16 cellular contexts compared by ENCODE assay signal in genomic region chr16:75272097-75272548, GRCh38. TPM values are rescaled to one million over a fixed set of nuclear protein-coding genes. Genes with fewer than 3 reads are reported as not detected.
DNase-seq lines count a peak whose midpoint lies in the region; ATAC-seq and TF ChIP-seq lines count a peak whose summit lies in the region.
"Had no signal": no experiment of that assay in that cellular context is flagged by ENCODE, and none has a peak within 500 bp of the region (broad histone marks: within the 10 kb centered on the region; RNA-seq: fewer than 3 reads in every experiment).

No MANE protein-coding gene starts in this region.

- TF ChIP-seq CTCF in fibroblast of lung (conservative IDR thresholded peaks at IDR 0.05 in 1 of 2, IDR thresholded peaks at IDR 0.05 in 1 of 2; ENCODE audit: low read depth in 1 of 2, low read length in 2 of 2), result no peak
- TF ChIP-seq CTCF in transverse colon (IDR thresholded peaks at IDR 0.05), result no peak
- no peak for TF ChIP-seq CTCF in MM.1S (IDR thresholded peaks at IDR 0.05; ENCODE audit: low read length)

- no peak for TF ChIP-seq POLR2A in transverse colon (IDR thresholded peaks at IDR 0.05)

- H2AFZ ChIP-seq in fibroblast of lung (ENCODE audit: low read length), result no peak overlapping the region
- no peak overlapping the region for H2AFZ ChIP-seq in MM.1S (ENCODE audit: low read length)

- H3K79me2 ChIP-seq in fibroblast of lung (ENCODE audit: control insufficient read depth, insufficient read depth, low read length) (no peaks in the 10 kb centered on the region), MM.1S (ENCODE audit: low read length) (no peaks in the 10 kb centered on the region)

- TF ChIP-seq EP300 in transverse colon (IDR thresholded peaks at IDR 0.05; ENCODE audit: low read depth), result no peak

- no peaks in the 10 kb centered on the region for H3F3A ChIP-seq in MM.1S (ENCODE audit: insufficient read depth, low read length)

- no peaks in the 10 kb centered on the region for H3K9me2 ChIP-seq in MM.1S (replicated peaks; ENCODE audit: insufficient read depth, low read length)

- H3K4me3 ChIP-seq in fibroblast of lung (replicated peaks in 1 of 4; ENCODE audit: control extremely low read depth in 1 of 4, insufficient read depth in 1 of 4, low read depth in 3 of 4, low read length in 4 of 4), result no peak overlapping the region
- no peak overlapping the region for H3K4me3 ChIP-seq in transverse colon
- no peak overlapping the region for H3K4me3 ChIP-seq in MM.1S (ENCODE audit: low read length)
- H3K4me3 ChIP-seq: A549, coronary artery, thyroid gland had no signal

- H3K9ac ChIP-seq in fibroblast of lung (ENCODE audit: insufficient read depth, low read length) (peak overlapping the region; percentile 41), MM.1S (ENCODE audit: low read length) (no peak overlapping the region)

- peak overlapping the region; percentile 35 for H3K27ac ChIP-seq in fibroblast of lung (ENCODE audit: insufficient read depth, low read length)
- no peak overlapping the region for H3K27ac ChIP-seq in transverse colon
- no peak overlapping the region for H3K27ac ChIP-seq in MM.1S (ENCODE audit: low read length)
- H3K27ac ChIP-seq: coronary artery, thyroid gland had no signal

- H4K20me1 ChIP-seq in fibroblast of lung (ENCODE audit: control insufficient read depth, extremely low read depth, insufficient read depth, low read length) (no peaks in the 10 kb centered on the region), MM.1S (ENCODE audit: insufficient read depth, low read length) (no peaks in the 10 kb centered on the region)

- H3K4me1 ChIP-seq in fibroblast of lung (ENCODE audit: control insufficient read depth, extremely low read depth, insufficient read depth, low read length), result peaks cover 17% of the 10 kb centered on the region
- peaks cover 4 to 12% (median 9%) of the 10 kb centered on the region in 4 donors for H3K4me1 ChIP-seq in transverse colon
- no peaks in the 10 kb centered on the region for H3K4me1 ChIP-seq in MM.1S (ENCODE audit: low read length)

- no peaks in the 10 kb centered on the region for H3K9me3 ChIP-seq in fibroblast of lung (ENCODE audit: control insufficient read depth, insufficient read depth, low read depth, low read length)
- no peaks in the 10 kb centered on the region for H3K9me3 ChIP-seq in transverse colon
- no peaks in the 10 kb centered on the region for H3K9me3 ChIP-seq in MM.1S (replicated peaks; ENCODE audit: insufficient read depth, low read length)
- H3K9me3 ChIP-seq: A549, Caco-2, thyroid gland had no signal

- peak overlapping the region; percentile 16 for H3K4me2 ChIP-seq in fibroblast of lung (ENCODE audit: extremely low read depth, insufficient read depth, low read length)
- H3K4me2 ChIP-seq in MM.1S (ENCODE audit: low read depth, low read length), result no peak overlapping the region
- H3K4me2 ChIP-seq: A549 had no signal

- DNase-seq in 8988T (peak; percentile 45), NOMO-1 treated with dmso at 0.1 percent for 144 hours (lab: John Stamatoyannopoulos, UW; ENCODE audit: unreplicated experiment) (peak; percentile 29), fibroblast of lung (ENCODE audit: low read depth in 2 of 2) (no peak), transverse colon (no peak), DMS53 treated with DMSO at 0.1 percent for 48 hours (lab: John Stamatoyannopoulos, UW; ENCODE audit: unreplicated experiment) (no peak), ACHN (no peak), MM.1S (no peak)
- DNase-seq: thyroid gland had no signal

- in situ Hi-C loops in transverse colon (cut with MboI; ENCODE audit: low pct_ligation_motif_present in 1 of 4, low pct_unique_long_range_greater_than_20kb in 1 of 4, low sequenced_read_pairs in 3 of 4), result no loop called here
- in situ Hi-C loops in ACHN (cut with HindIII; ENCODE audit: low pct_ligation_motif_present, low pct_unique_long_range_greater_than_20kb, low sequenced_read_pairs), result no loop called here

- H3K27me3 ChIP-seq in fibroblast of lung (ENCODE audit: control insufficient read depth, insufficient read depth, low read length) (no peaks in the 10 kb centered on the region), transverse colon (peaks cover 6% of the 10 kb centered on the region), MM.1S (replicated peaks; ENCODE audit: insufficient read depth, low read length) (no peaks in the 10 kb centered on the region)
- H3K27me3 ChIP-seq: thyroid gland had no signal

- peak; percentile 64 for ATAC-seq in GM21447 (IDR thresholded peaks at IDR 0.05; ENCODE audit: unreplicated experiment)
- ATAC-seq: A549; natural killer cell treated with Interleukin-12 subunit alpha and Interleukin-12 subunit beta and Interleukin-15 and Interleukin-18, amount 100 ng/mL, for 72 hours; Panc1 had no signal

- H3K36me3 ChIP-seq in fibroblast of lung (ENCODE audit: control insufficient read depth, insufficient read depth, low read length) (no peaks in the 10 kb centered on the region), transverse colon (no peaks in the 10 kb centered on the region), MM.1S (replicated peaks; ENCODE audit: insufficient read depth, low read length) (no peaks in the 10 kb centered on the region)
- H3K36me3 ChIP-seq: thyroid gland had no signal

- intact Hi-C loops in transverse colon (cut with DNase I; ENCODE audit: low total_unique reads), result no loop called here

- 75% methylated on average over 12 of the region's 12 CpGs; no CpG with 5 or more reads in 1 of the 2 donors for WGBS in transverse colon (ENCODE audit: low coverage in 1 of 2), 2 donors

RNA-seq across cellular contexts. Expression of gene BCAR1, which starts 20.7 kb away (rescaled TPM):
- 26.5 and 36.8 TPM in 2 replicates for total RNA-seq in fibroblast of lung
- polyA plus RNA-seq in fibroblast of lung, result 32.8 and 66.5 TPM in 2 replicates
- polyA plus RNA-seq in fibroblast of lung (2012), result 68.9 and 146 TPM in 2 replicates
- 37.6 and 115 TPM in 2 replicates for polyA minus RNA-seq in fibroblast of lung (ENCODE audit: low replicate concordance)
- total RNA-seq in transverse colon, result 100 to 1,000 TPM; 125 to 201 (median 154) TPM
- total RNA-seq: natural killer cell treated with Interleukin-12 subunit alpha and Interleukin-12 subunit beta and Interleukin-15 and Interleukin-18, amount 100 ng/mL, for 72 hours had no signal

RNA-seq across cellular contexts. Expression of gene CTRB1, which starts 53.3 kb away (rescaled TPM):
- total RNA-seq in fibroblast of lung (not detected in 2 replicates), transverse colon (not detected)
- polyA plus RNA-seq in fibroblast of lung, result not detected in 2 replicates
- 0.40 TPM in 1 of 2 replicates, not detected in the other for polyA plus RNA-seq in fibroblast of lung (2012)
- not detected in 2 replicates for polyA minus RNA-seq in fibroblast of lung (ENCODE audit: low replicate concordance)
- total RNA-seq: Caco-2; natural killer cell treated with Interleukin-12 subunit alpha and Interleukin-12 subunit beta and Interleukin-15 and Interleukin-18, amount 100 ng/mL, for 72 hours; skeletal muscle tissue; thyroid gland had no signal
- polyA plus RNA-seq: A549, keratinocyte had no signal

Comparison
In these comparisons a context has a peak if more than half of its experiments do, and no peak if none do; other contexts are left out.
1. DNase-seq: peak in 8988T (single experiment) and NOMO-1 treated with dmso at 0.1 percent for 144 hours (single experiment); none in fibroblast of lung (0 of 2), transverse colon (single experiment), DMS53 treated with DMSO at 0.1 percent for 48 hours (single experiment), ACHN (single experiment) and MM.1S (single experiment).